In the genomic region with DNA sequence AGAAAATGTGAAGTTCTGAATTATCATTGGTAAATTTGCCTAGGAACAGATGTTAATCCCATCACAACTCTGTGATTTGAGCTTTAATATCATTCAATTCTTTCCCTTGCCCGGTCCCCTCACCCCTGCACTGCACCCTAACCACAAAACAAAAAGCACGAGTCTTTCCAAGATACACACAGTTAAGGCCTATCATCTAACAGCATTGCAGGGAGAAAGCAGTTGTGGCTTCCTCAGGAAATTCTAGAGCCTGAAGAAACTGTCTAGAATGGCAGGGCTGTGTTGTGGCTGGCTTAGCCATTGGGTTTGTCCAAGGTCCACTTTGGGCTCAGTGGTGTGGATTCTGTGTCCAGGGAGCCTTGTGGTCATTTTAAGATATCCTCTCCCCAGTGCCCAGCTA, we compare ENCODE assay signal across 16 cellular contexts.
DNase-seq lines count a peak whose midpoint lies in the region; ATAC-seq, FAIRE-seq and TF ChIP-seq lines count a peak whose summit lies in the region.
"Had no signal": no experiment of that assay in that cellular context is flagged by ENCODE, and none has a peak within 500 bp of the region (broad histone marks: within the 10 kb centered on the region; RNA-seq: fewer than 3 reads in every experiment).

No MANE protein-coding gene starts in this region.

- 28% methylated on average over 2 of the region's 2 CpGs for WGBS in K562 (ENCODE audit: insufficient coverage, low coverage, missing lambda C conversion rate)

- TF ChIP-seq CTCF in K562 (IDR thresholded peaks at IDR 0.05 in 2 of 3, conservative IDR thresholded peaks at IDR 0.05 in 1 of 3; ENCODE audit: insufficient read depth in 2 of 3, low read depth in 1 of 3, low read length in 3 of 3), result no peak

- H3K79me2 ChIP-seq in K562 (ENCODE audit: control insufficient read depth, insufficient read depth, low read length), result no peaks in the 10 kb centered on the region

- H3K9me3 ChIP-seq in BLaER1 treated with 17β-estradiol and CSF1 and Interleukin-3, amounts not matched to agents 10 nM and 100 nM (replicated peaks in 1 of 11), result peaks cover 0 to 18% (median 0%) of the 10 kb centered on the region in 11 experiments; a peak in 2 of 22 replicates
- no peaks in the 10 kb centered on the region for H3K9me3 ChIP-seq in K562 (replicated peaks; ENCODE audit: control insufficient read depth, insufficient read depth, low read depth, low read length)
- H3K9me3 ChIP-seq: A549, SJCRH30 had no signal

- CTCF ChIA-PET in K562 (lab: Yijun Ruan, JAX; ENCODE audit: low intra/inter-chr PET ratio), result no interaction called here

- H3K9me1 ChIP-seq in K562 (ENCODE audit: control insufficient read depth, insufficient read depth, low read length), result peaks cover 3% of the 10 kb centered on the region

- no peak for TF ChIP-seq POLR2A in K562 (conservative IDR thresholded peaks at IDR 0.05)

- BruUV-seq in K562 (replicated peaks; lab: Mats Ljungman, UMichigan), result no TSS peak

- H4K20me1 ChIP-seq in BLaER1 treated with 17β-estradiol and CSF1 and Interleukin-3, amounts not matched to agents 10 nM and 100 nM, result no peaks in the 10 kb centered on the region
- no peaks in the 10 kb centered on the region for H4K20me1 ChIP-seq in K562 (replicated peaks; ENCODE audit: control insufficient read depth, insufficient read depth, low read length)

- no peak for TF ChIP-seq RAD21 in K562 (CRISPR knock-in tag; conservative IDR thresholded peaks at IDR 0.05 in 1 of 2, IDR thresholded peaks at IDR 0.05 in 1 of 2)

- peak overlapping the region in 8 of 11 experiments; percentile 15 to 62 (median 36); a peak in 11 of 22 replicates for H3K4me2 ChIP-seq in BLaER1 treated with 17β-estradiol and CSF1 and Interleukin-3, amounts not matched to agents 10 nM and 100 nM
- no peak overlapping the region for H3K4me2 ChIP-seq in K562 (ENCODE audit: insufficient read depth, low read length)
- H3K4me2 ChIP-seq: A549 had no signal

- H3K4me3 ChIP-seq in BLaER1 treated with 17β-estradiol and CSF1 and Interleukin-3, amounts not matched to agents 10 nM and 100 nM, result no peak overlapping the region
- H3K4me3 ChIP-seq in K562, result no peak overlapping the region
- H3K4me3 ChIP-seq: A549, SJCRH30 had no signal

- H3K4me1 ChIP-seq in BLaER1 treated with 17β-estradiol and CSF1 and Interleukin-3, amounts not matched to agents 10 nM and 100 nM, result peaks cover 0 to 45% (median 28%) of the 10 kb centered on the region in 10 experiments; a peak in 14 of 20 replicates
- peaks cover 20 to 33% of the 10 kb centered on the region in 2 experiments for H3K4me1 ChIP-seq in K562 (replicated peaks in 1 of 2; ENCODE audit: control insufficient read depth in 2 of 2, insufficient read depth in 2 of 2, low read length in 2 of 2)
- H3K4me1 ChIP-seq: SJCRH30 had no signal

- in situ Hi-C loops in K562 (cut with MboI), result no loop called here

- no peaks in the 10 kb centered on the region for H3K27me3 ChIP-seq in BLaER1 treated with 17β-estradiol and CSF1 and Interleukin-3, amounts not matched to agents 10 nM and 100 nM
- no peaks in the 10 kb centered on the region for H3K27me3 ChIP-seq in K562 (ENCODE audit: control insufficient read depth in 2 of 2, insufficient read depth in 2 of 2, low read length in 2 of 2)
- H3K27me3 ChIP-seq: SJCRH30 had no signal

- peak overlapping the region; percentile 28; the same call in 1 of the 2 replicates for H2AFZ ChIP-seq in K562 (ENCODE audit: low read depth, low read length)

- FAIRE-seq in K562 (lab: Jason Lieb, UNC), result no peak
- FAIRE-seq: A549, HepG2 had no signal

- H3K9ac ChIP-seq in BLaER1 treated with 17β-estradiol and CSF1 and Interleukin-3, amounts not matched to agents 10 nM and 100 nM, result no peak overlapping the region
- H3K9ac ChIP-seq in K562 (ENCODE audit: insufficient read depth in 1 of 2, low read depth in 2 of 2, low read length in 2 of 2), result no peak overlapping the region

- POLR2A ChIA-PET in K562 (lab: Yijun Ruan, JAX), result interaction anchor here (0.7 to 0.8 kb wide), 2 partner anchors 18 to 959 kb away, joined by 3 to 4 read pairs; no protein-coding TSS in a partner anchor

- DNase-seq in NCI-H69 (lab: John Stamatoyannopoulos, UW), result peak; percentile 25
- no peak for DNase-seq in K562 (ENCODE audit: extremely low read depth in 1 of 4, low spot score in 3 of 4)
- peak; percentile 68 for DNase-seq in myocyte (ENCODE audit: low read depth)
- no peak for DNase-seq in RPMI8226
- DNase-seq in AG08395 (ENCODE audit: low spot score), result no peak
- DNase-seq in HCEC 1CT, result no peak
- no peak for DNase-seq in retina
- DNase-seq: CD8-positive, alpha-beta T cell; Karpas-422; NCI-H1930; NCI-H2171 treated with DMSO at 0.1 percent for 48 hours; NCI-H82; SJCRH30 had no signal

- intact Hi-C loops in K562 (cut with micrococcal nuclease), result no loop called here

- no peak for ATAC-seq in K562
- ATAC-seq: A549; CD8-positive, alpha-beta T cell; HepG2 had no signal

- H3K27ac ChIP-seq in BLaER1 treated with 17β-estradiol and CSF1 and Interleukin-3, amounts not matched to agents 10 nM and 100 nM, result no peak overlapping the region
- no peak overlapping the region for H3K27ac ChIP-seq in K562 (ENCODE audit: extremely low read depth, low read depth, low read length)
- H3K27ac ChIP-seq: A549, SJCRH30 had no signal

- TF ChIP-seq EP300 in K562 (IDR thresholded peaks at IDR 0.05; ENCODE audit: low read length), result no peak

- H3K36me3 ChIP-seq in BLaER1 treated with 17β-estradiol and CSF1 and Interleukin-3, amounts not matched to agents 10 nM and 100 nM, result no peaks in the 10 kb centered on the region
- no peaks in the 10 kb centered on the region for H3K36me3 ChIP-seq in K562 (ENCODE audit: control insufficient read depth, insufficient read depth, low read length)
- H3K36me3 ChIP-seq: SJCRH30 had no signal

TF ChIP-seq in K562, 482 proteins besides CTCF, POLR2A, EP300 and RAD21:
- TF ChIP-seq IFI16 (CRISPR knock-in tag; IDR thresholded peaks at IDR 0.05), result no peak
- TF ChIP-seq FOXK1 (CRISPR knock-in tag; IDR thresholded peaks at IDR 0.05; ENCODE audit: borderline replicate concordance), result no peak
- TF ChIP-seq HDAC6 (IDR thresholded peaks at IDR 0.05; ENCODE audit: low read depth, low read length), result no peak
- TF ChIP-seq, protein P1, sequence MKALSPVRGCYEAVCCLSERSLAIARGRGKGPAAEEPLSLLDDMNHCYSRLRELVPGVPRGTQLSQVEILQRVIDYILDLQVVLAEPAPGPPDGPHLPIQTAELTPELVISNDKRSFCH (CRISPR knock-in tag; IDR thresholded peaks at IDR 0.05), result no peak
- TF ChIP-seq, protein P1 (tag; IDR thresholded peaks at IDR 0.05), result no peak
- TF ChIP-seq SAP30 (IDR thresholded peaks at IDR 0.05; ENCODE audit: borderline replicate concordance, insufficient read depth, low read depth, low read length, poor library complexity, severe bottlenecking), result no peak
- TF ChIP-seq TOE1 (IDR thresholded peaks at IDR 0.05; ENCODE audit: borderline replicate concordance), result no peak
- no peak for TF ChIP-seq TOE1 (CRISPR knock-in tag; IDR thresholded peaks at IDR 0.05; ENCODE audit: borderline replicate concordance, low read depth)
- TF ChIP-seq, protein P2, sequence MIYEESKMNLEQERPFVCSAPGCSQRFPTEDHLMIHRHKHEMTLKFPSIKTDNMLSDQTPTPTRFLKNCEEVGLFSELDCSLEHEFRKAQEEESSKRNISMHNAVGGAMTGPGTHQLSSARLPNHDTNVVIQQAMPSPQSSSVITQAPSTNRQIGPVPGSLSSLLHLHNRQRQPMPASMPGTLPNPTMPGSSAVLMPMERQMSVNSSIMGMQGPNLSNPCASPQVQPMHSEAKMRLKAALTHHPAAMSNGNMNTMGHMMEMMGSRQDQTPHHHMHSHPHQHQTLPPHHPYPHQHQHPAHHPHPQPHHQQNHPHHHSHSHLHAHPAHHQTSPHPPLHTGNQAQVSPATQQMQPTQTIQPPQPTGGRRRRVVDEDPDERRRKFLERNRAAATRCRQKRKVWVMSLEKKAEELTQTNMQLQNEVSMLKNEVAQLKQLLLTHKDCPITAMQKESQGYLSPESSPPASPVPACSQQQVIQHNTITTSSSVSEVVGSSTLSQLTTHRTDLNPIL (CRISPR knock-in tag; IDR thresholded peaks at IDR 0.05), result no peak
- TF ChIP-seq, protein P3, sequence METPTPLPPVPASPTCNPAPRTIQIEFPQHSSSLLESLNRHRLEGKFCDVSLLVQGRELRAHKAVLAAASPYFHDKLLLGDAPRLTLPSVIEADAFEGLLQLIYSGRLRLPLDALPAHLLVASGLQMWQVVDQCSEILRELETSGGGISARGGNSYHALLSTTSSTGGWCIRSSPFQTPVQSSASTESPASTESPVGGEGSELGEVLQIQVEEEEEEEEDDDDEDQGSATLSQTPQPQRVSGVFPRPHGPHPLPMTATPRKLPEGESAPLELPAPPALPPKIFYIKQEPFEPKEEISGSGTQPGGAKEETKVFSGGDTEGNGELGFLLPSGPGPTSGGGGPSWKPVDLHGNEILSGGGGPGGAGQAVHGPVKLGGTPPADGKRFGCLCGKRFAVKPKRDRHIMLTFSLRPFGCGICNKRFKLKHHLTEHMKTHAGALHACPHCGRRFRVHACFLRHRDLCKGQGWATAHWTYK (CRISPR knock-in tag; IDR thresholded peaks at IDR 0.05), result no peak
- TF ChIP-seq ZNF347 (CRISPR knock-in tag; IDR thresholded peaks at IDR 0.05; ENCODE audit: low read depth), result no peak
- no peak for TF ChIP-seq POLR2G (IDR thresholded peaks at IDR 0.05; ENCODE audit: low read depth, low read length)
- TF ChIP-seq ZFP1 (CRISPR knock-in tag; IDR thresholded peaks at IDR 0.05), result no peak
- no peak for TF ChIP-seq ZNF175 (CRISPR knock-in tag; IDR thresholded peaks at IDR 0.05; ENCODE audit: low read depth)

Comparison
In these comparisons a context has a peak if more than half of its experiments do, and no peak if none do; other contexts are left out.
1. DNase-seq: peak in NCI-H69 (single experiment) and myocyte (single experiment); none in K562 (0 of 4), RPMI8226 (single experiment), AG08395 (single experiment), HCEC 1CT (single experiment) and retina (single experiment).